Comparison of ENCODE assay signal across 12 cellular contexts in the genomic region with DNA sequence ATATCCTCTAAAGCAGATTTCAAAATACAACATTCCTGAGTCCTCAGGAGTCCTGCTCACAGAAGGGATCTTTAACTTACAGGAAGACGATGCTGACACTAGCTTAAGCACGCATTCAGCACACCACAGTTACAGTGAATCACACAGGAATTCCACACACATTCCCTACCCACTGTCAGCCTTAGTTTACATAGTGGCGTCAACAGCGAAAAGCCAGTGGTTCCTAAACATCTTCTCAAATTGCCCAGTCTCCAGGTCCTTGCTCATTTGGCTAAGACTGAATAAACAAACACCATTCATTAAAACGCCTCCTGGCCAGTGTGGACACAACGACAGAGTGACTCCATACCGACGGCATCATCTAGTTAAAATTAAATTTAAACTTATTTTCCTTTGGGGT. TPM values are rescaled to one million over a fixed set of nuclear protein-coding genes. Genes with fewer than 3 reads are reported as not detected.
DNase-seq lines count a peak whose midpoint lies in the region; ATAC-seq and TF ChIP-seq lines count a peak whose summit lies in the region.
"Not testable (repeated sequence)": the region's sequence is repeated elsewhere in the genome, so short reads cannot be mapped to it uniquely, and the experiment has no call there.
"Had no signal": no experiment of that assay in that cellular context is flagged by ENCODE, and none has a peak within 500 bp of the region (broad histone marks: within the 10 kb centered on the region; RNA-seq: fewer than 3 reads in every experiment).

No MANE protein-coding gene starts in this region.

- H3K4me3 ChIP-seq in RWPE2 (ENCODE audit: severe bottlenecking); skeletal muscle satellite cell (ENCODE audit: low read length): not testable (repeated sequence)
- H3K4me3 ChIP-seq in fibroblast of pulmonary artery (replicated peaks; ENCODE audit: low read depth, low read length) = peak overlapping the region; percentile 2

- peak overlapping the region; percentile 18 for H3K4me2 ChIP-seq in skeletal muscle satellite cell (ENCODE audit: low read length)

- not testable (repeated sequence) for H3K4me3 Mint-ChIP-seq in chondrocyte (ENCODE audit: unreplicated experiment)

- H3K9ac ChIP-seq in skeletal muscle satellite cell (ENCODE audit: low read depth, low read length) = not testable (repeated sequence)

- H3K4me1 Mint-ChIP-seq in chondrocyte (ENCODE audit: low read depth) = not testable (repeated sequence)

- H3K4me1 ChIP-seq in RWPE2 (ENCODE audit: insufficient read depth, poor library complexity, severe bottlenecking); skeletal muscle satellite cell (ENCODE audit: control insufficient read depth, insufficient read depth, low read length): not testable (repeated sequence)

- peak; percentile 8 for DNase-seq in AG08396 (ENCODE audit: low spot score)
- DNase-seq in H4 (ENCODE audit: low spot score) = peak; percentile 7
- DNase-seq in M059J (ENCODE audit: low read depth) = peak; percentile 71
- not testable (repeated sequence) for DNase-seq in RWPE2 (ENCODE audit: low spot score); chondrocyte (ENCODE audit: low spot score)
- peak; percentile 46 for DNase-seq in fibroblast of pulmonary artery (ENCODE audit: low read depth)
- DNase-seq in lung microvascular endothelial cell (ENCODE audit: low read depth in 2 of 2) = peak; percentile 2 to 8

- peak; percentile 100 for ATAC-seq in RWPE2 (ENCODE audit: low read depth)

- TF ChIP-seq CTCF in RWPE2 (IDR thresholded peaks at IDR 0.05; ENCODE audit: poor library complexity, severe bottlenecking); chondrocyte (IDR thresholded peaks at IDR 0.05); fibroblast of pulmonary artery (IDR thresholded peaks at IDR 0.05; ENCODE audit: low read length, missing control alignments): not testable (repeated sequence)

- H3K27ac ChIP-seq in RWPE2 (ENCODE audit: poor library complexity, severe bottlenecking) = not testable (repeated sequence)

- H3K27me3 Mint-ChIP-seq in chondrocyte (ENCODE audit: low read depth) = not testable (repeated sequence)

- H3K36me3 Mint-ChIP-seq in chondrocyte (ENCODE audit: low read depth) = not testable (repeated sequence)

- not testable (repeated sequence) for H3K9me3 ChIP-seq in RWPE2 (ENCODE audit: severe bottlenecking); skeletal muscle satellite cell (replicated peaks; ENCODE audit: low read length)

- peak overlapping the region; percentile 86 for H3K27ac Mint-ChIP-seq in chondrocyte (ENCODE audit: unreplicated experiment)

- not testable (repeated sequence) for H3K27me3 ChIP-seq in RWPE2 (ENCODE audit: insufficient read depth, poor library complexity, severe bottlenecking); skeletal muscle satellite cell (ENCODE audit: control insufficient read depth, insufficient read depth, low read length)

- H3K36me3 ChIP-seq in RWPE2 (ENCODE audit: low read depth); skeletal muscle satellite cell (ENCODE audit: insufficient read depth, low read length): not testable (repeated sequence)

- H3K9me3 Mint-ChIP-seq in chondrocyte (ENCODE audit: low read depth) = not testable (repeated sequence)

RNA-seq across cellular contexts. Expression of a gene that starts 17.6 kb away (rescaled TPM):
- not detected in 2 replicates for total RNA-seq in H4 (2014; rRNA removed; shearing (Covaris generic))
- 0.07 TPM in 1 of 2 replicates, not detected in the other for total RNA-seq in M059J (2014; rRNA removed; shearing (Covaris generic))
- not detected in 3 replicates for total RNA-seq in chondrocyte
- total RNA-seq in lung microvascular endothelial cell = not detected in 2 replicates
- total RNA-seq in skeletal muscle satellite cell (2012; rRNA removed) = not detected in 2 replicates
- total RNA-seq: CD4-positive, CD25-positive, alpha-beta regulatory T cell; glomerular endothelial cell; left cardiac atrium; urinary bladder had no signal
